9 cellular contexts compared by ENCODE assay signal in genomic region chr9:91720746-91721705, GRCh38.
DNase-seq lines count a peak whose midpoint lies in the region; ATAC-seq, FAIRE-seq and TF ChIP-seq lines count a peak whose summit lies in the region.
"Had no signal": no experiment of that assay in that cellular context is flagged by ENCODE, and none has a peak within 500 bp of the region (broad histone marks: within the 10 kb centered on the region; RNA-seq: fewer than 3 reads in every experiment).

No MANE protein-coding gene starts in this region.

- peaks cover 1% of the 10 kb centered on the region; the same call in 1 of the 2 replicates for H3K9me3 ChIP-seq in K562 (replicated peaks; ENCODE audit: control insufficient read depth, insufficient read depth, low read depth, low read length)

- no peak overlapping the region for H3K27ac ChIP-seq in K562 (ENCODE audit: extremely low read depth, low read depth, low read length)

- ATAC-seq in GM19467 (IDR thresholded peaks at IDR 0.05; ENCODE audit: unreplicated experiment) (peak; percentile 49), HG03439 (IDR thresholded peaks at IDR 0.05; ENCODE audit: unreplicated experiment) (peak; percentile 49), K562 (peak; percentile 50)

- peak; percentile 95 for DNase-seq in ELF-1 (ENCODE audit: low read depth, low spot score)
- peak in 1 of 4 experiments; percentile 13 for DNase-seq in K562 (ENCODE audit: extremely low read depth in 1 of 4, low spot score in 3 of 4)
- DNase-seq in DMS114 treated with DMSO at 0.1 percent for 48 hours (lab: John Stamatoyannopoulos, UW; ENCODE audit: unreplicated experiment) = no peak
- DNase-seq in NCI-H446 treated with DMSO at 0.1 percent for 48 hours (lab: John Stamatoyannopoulos, UW) = no peak
- DNase-seq in retina = no peak
- DNase-seq in putamen (ENCODE audit: low spot score) = no peak

- H3K4me3 ChIP-seq in K562 = no peak overlapping the region

- H3K27me3 ChIP-seq in K562 (ENCODE audit: control insufficient read depth in 2 of 2, insufficient read depth in 2 of 2, low read length in 2 of 2) = no peaks in the 10 kb centered on the region

- H2AFZ ChIP-seq in K562 (ENCODE audit: low read depth, low read length) = no peak overlapping the region

- CTCF ChIA-PET in K562 (lab: Yijun Ruan, JAX; ENCODE audit: low intra/inter-chr PET ratio) = no interaction called here

- in situ Hi-C loops in K562 (cut with MboI) = loop anchor here (10.0 kb wide), 1 partner anchor 806 kb away; no protein-coding TSS in a partner anchor

- POLR2A ChIA-PET in K562 (lab: Yijun Ruan, JAX) = interaction anchor here (0.7 to 1.4 kb wide), 2 partner anchors 8 to 256 kb away, joined by 3 to 4 read pairs; no protein-coding TSS in a partner anchor

- no peak overlapping the region for H3K4me2 ChIP-seq in K562 (ENCODE audit: insufficient read depth, low read length)

- WGBS in K562 (ENCODE audit: insufficient coverage, low coverage, missing lambda C conversion rate) = 37% methylated on average over 15 of the region's 16 CpGs

- no peak overlapping the region for H3K9ac ChIP-seq in K562 (ENCODE audit: insufficient read depth in 1 of 2, low read depth in 2 of 2, low read length in 2 of 2)

- peaks cover 39% of the 10 kb centered on the region; the same call in 2 of the 3 replicates for H3K36me3 ChIP-seq in K562 (ENCODE audit: control insufficient read depth, insufficient read depth, low read length)

- no peak for TF ChIP-seq POLR2A in K562 (conservative IDR thresholded peaks at IDR 0.05)

- TF ChIP-seq RAD21 in K562 (CRISPR knock-in tag; conservative IDR thresholded peaks at IDR 0.05 in 1 of 2, IDR thresholded peaks at IDR 0.05 in 1 of 2) = no peak

- TF ChIP-seq CTCF in K562 (IDR thresholded peaks at IDR 0.05 in 2 of 3, conservative IDR thresholded peaks at IDR 0.05 in 1 of 3; ENCODE audit: insufficient read depth in 2 of 3, low read depth in 1 of 3, low read length in 3 of 3) = no peak

- no peaks in the 10 kb centered on the region for H3K79me2 ChIP-seq in K562 (ENCODE audit: control insufficient read depth, insufficient read depth, low read length)

- H3K9me1 ChIP-seq in K562 (ENCODE audit: control insufficient read depth, insufficient read depth, low read length) = no peaks in the 10 kb centered on the region

- H4K20me1 ChIP-seq in K562 (replicated peaks; ENCODE audit: control insufficient read depth, insufficient read depth, low read length) = no peaks in the 10 kb centered on the region

- no peak for FAIRE-seq in K562 (lab: Jason Lieb, UNC)
- FAIRE-seq: islet of Langerhans had no signal

- peaks cover 6 to 11% of the 10 kb centered on the region in 2 experiments; a peak in 4 of 5 replicates for H3K4me1 ChIP-seq in K562 (replicated peaks in 1 of 2; ENCODE audit: control insufficient read depth in 2 of 2, insufficient read depth in 2 of 2, low read length in 2 of 2)

- intact Hi-C loops in K562 (cut with micrococcal nuclease) = no loop called here

- no TSS peak for BruUV-seq in K562 (replicated peaks; lab: Mats Ljungman, UMichigan)

- no peak for TF ChIP-seq EP300 in K562 (IDR thresholded peaks at IDR 0.05; ENCODE audit: low read length)

TF ChIP-seq in K562, 482 proteins besides CTCF, POLR2A, EP300 and RAD21:
- TF ChIP-seq ZNF79 (CRISPR knock-in tag; IDR thresholded peaks at IDR 0.05; ENCODE audit: low read depth) (no peak), TSC22D4 (tag; IDR thresholded peaks at IDR 0.05) (no peak), ZNF518B (CRISPR knock-in tag; IDR thresholded peaks at IDR 0.05) (no peak), HCFC1 (IDR thresholded peaks at IDR 0.05; ENCODE audit: low read depth, low read length) (no peak), KAT7 (CRISPR knock-in tag; IDR thresholded peaks at IDR 0.05; ENCODE audit: borderline replicate concordance) (no peak), HMGXB4 (CRISPR knock-in tag; IDR thresholded peaks at IDR 0.05) (no peak), KLF6 (CRISPR knock-in tag; IDR thresholded peaks at IDR 0.05; ENCODE audit: borderline replicate concordance) (no peak), CBFA2T3 (IDR thresholded peaks at IDR 0.05) (peak; percentile 11; the same call in 1 of the 2 replicates), CCNT2 (IDR thresholded peaks at IDR 0.05; ENCODE audit: borderline replicate concordance, extremely low read depth, insufficient read length, low read depth, low read length) (no peak), NR1H2 (CRISPR knock-in tag; IDR thresholded peaks at IDR 0.05) (no peak), SPI1 (IDR thresholded peaks at IDR 0.05; ENCODE audit: borderline replicate concordance, low read depth, low read length) (peak; percentile 7; the same call in 1 of the 2 replicates), ZNF23 (CRISPR knock-in tag; IDR thresholded peaks at IDR 0.05) (no peak), FOXA3 (CRISPR knock-in tag; conservative IDR thresholded peaks at IDR 0.05 in 1 of 2, IDR thresholded peaks at IDR 0.05 in 1 of 2) (peak in 1 of 2 experiments; percentile 65; a peak in 1 of 4 replicates), BRF1 (IDR thresholded peaks at IDR 0.05; ENCODE audit: borderline replicate concordance, extremely low read depth, insufficient read length) (no peak), UBTF (IDR thresholded peaks at IDR 0.05; ENCODE audit: borderline replicate concordance in 1 of 2, low read depth in 2 of 2, low read length in 2 of 2) (no peak), FOXK2 (conservative IDR thresholded peaks at IDR 0.05 in 1 of 2, IDR thresholded peaks at IDR 0.05 in 1 of 2; ENCODE audit: low read depth in 2 of 2) (no peak), ZNF41 (CRISPR knock-in tag; conservative IDR thresholded peaks at IDR 0.05) (no peak), CTBP1 (IDR thresholded peaks at IDR 0.05; ENCODE audit: borderline replicate concordance) (peak; percentile 55; the same call in 1 of the 2 replicates), DMBX1 (CRISPR knock-in tag; IDR thresholded peaks at IDR 0.05; ENCODE audit: borderline replicate concordance) (no peak), TAL1 (IDR thresholded peaks at IDR 0.05) (peak; percentile 41), ZNF354B (CRISPR knock-in tag; IDR thresholded peaks at IDR 0.05) (no peak), ESRRA (IDR thresholded peaks at IDR 0.05; ENCODE audit: borderline replicate concordance, low read depth) (peak; percentile 61), SOX6 (IDR thresholded peaks at IDR 0.05) (0 out of 2 replicates have a peak, but pooled peaks have one; percentile 23), TCF3 (CRISPR knock-in tag; IDR thresholded peaks at IDR 0.05) (0 out of 2 replicates have a peak, but pooled peaks have one; percentile 20)
